11 cellular contexts compared by ENCODE assay signal in genomic region chr22:25749420-25750169, GRCh38. TPM values are rescaled to one million over a fixed set of nuclear protein-coding genes. Genes with fewer than 3 reads are reported as not detected.
A peak's percentile ranks its signal among the peaks of the same experiment; 100 is the strongest.
DNase-seq lines count a peak whose midpoint lies in the region; ATAC-seq, FAIRE-seq and TF ChIP-seq lines count a peak whose summit lies in the region.
"Had no signal": no experiment of that assay in that cellular context is flagged by ENCODE, and none has a peak within 500 bp of the region (broad histone marks: within the 10 kb centered on the region; RNA-seq: fewer than 3 reads in every experiment).

No MANE protein-coding gene starts in this region.

- DNase-seq in HepG2 (ENCODE audit: low spot score) (no peak), right lobe of liver (no peak), astrocyte (ENCODE audit: low read depth) (peak; percentile 16), stomach (no peak), G401 (ENCODE audit: low spot score) (no peak), putamen (ENCODE audit: low spot score) (no peak)
- DNase-seq: amniotic stem cell had no signal

- no peak for FAIRE-seq in HepG2 (lab: Jason Lieb, UNC)
- FAIRE-seq in astrocyte (lab: Jason Lieb, UNC), result no peak

- H3K4me3 Mint-ChIP-seq in astrocyte (ENCODE audit: unreplicated experiment), result no peak overlapping the region
- H3K4me3 Mint-ChIP-seq: neural progenitor cell had no signal

- H3K4me1 ChIP-seq in HepG2 (ENCODE audit: insufficient read depth, low read length) (peaks cover 37% of the 10 kb centered on the region), right lobe of liver (no peaks in the 10 kb centered on the region), astrocyte (ENCODE audit: insufficient read depth, low read length) (peaks cover 22% of the 10 kb centered on the region), stomach (peaks cover 0 to 18% (median 0%) of the 10 kb centered on the region in 4 donors)
- H3K4me1 ChIP-seq: neural progenitor cell had no signal

- TF ChIP-seq RAD21 in HepG2 (CRISPR knock-in tag; IDR thresholded peaks at IDR 0.05), result no peak

- POLR2A ChIA-PET in HepG2 (lab: Yijun Ruan, JAX), result no interaction called here

- H3K27ac Mint-ChIP-seq in astrocyte (ENCODE audit: unreplicated experiment), result no peak overlapping the region
- H3K27ac Mint-ChIP-seq: neural progenitor cell had no signal

- H3K27me3 Mint-ChIP-seq in astrocyte (ENCODE audit: low read depth, unreplicated experiment), result peaks cover 4% of the 10 kb centered on the region

- 62% methylated on average over 7 of the region's 10 CpGs for WGBS in HepG2 (ENCODE audit: low lambda C conversion rate)
- WGBS in right lobe of liver (ENCODE audit: insufficient coverage, low coverage, low lambda C conversion rate, missing lambda C conversion rate), result 52% methylated on average over 6 of the region's 10 CpGs
- 64 to 75% (median 69%) methylated on average over 10 of the region's 10 CpGs for WGBS in stomach, 5 donors

- no peaks in the 10 kb centered on the region; a peak in 2 of 5 replicates for H3K27me3 ChIP-seq in HepG2 (ENCODE audit: control insufficient read depth in 1 of 2, insufficient read depth in 2 of 2, low read length in 2 of 2)
- H3K27me3 ChIP-seq in right lobe of liver, result no peaks in the 10 kb centered on the region
- no peaks in the 10 kb centered on the region for H3K27me3 ChIP-seq in astrocyte (ENCODE audit: insufficient read depth, low read length)
- H3K27me3 ChIP-seq in stomach, result no peaks in the 10 kb centered on the region
- H3K27me3 ChIP-seq: neural progenitor cell had no signal

- H3K4me3 ChIP-seq in HepG2 (replicated peaks in 1 of 3; ENCODE audit: insufficient read depth in 1 of 3, low read depth in 2 of 3, low read length in 3 of 3) (no peak overlapping the region), right lobe of liver (no peak overlapping the region), astrocyte (ENCODE audit: insufficient read depth, low read depth, low read length) (no peak overlapping the region), stomach (no peak overlapping the region)
- H3K4me3 ChIP-seq: neural progenitor cell had no signal

- H3K4me1 Mint-ChIP-seq in astrocyte (ENCODE audit: low read depth, unreplicated experiment), result peaks cover 14% of the 10 kb centered on the region

- in situ Hi-C loops in HepG2 (cut with HindIII; ENCODE audit: extremely low pct_ligation_motif_present, low pct_unique_long_range_greater_than_20kb), result no loop called here
- in situ Hi-C loops in G401 (cut with HindIII; ENCODE audit: low sequenced_read_pairs), result no loop called here

- H3K36me3 ChIP-seq in HepG2 (replicated peaks in 1 of 2; ENCODE audit: control insufficient read depth in 1 of 2, insufficient read depth in 2 of 2, low read length in 2 of 2) (no peaks in the 10 kb centered on the region), right lobe of liver (no peaks in the 10 kb centered on the region), astrocyte (ENCODE audit: insufficient read depth, low read length) (no peaks in the 10 kb centered on the region), stomach (no peaks in the 10 kb centered on the region)
- H3K36me3 ChIP-seq: neural progenitor cell had no signal

- H3K9me3 Mint-ChIP-seq in astrocyte (ENCODE audit: unreplicated experiment), result peaks cover 4% of the 10 kb centered on the region
- H3K9me3 Mint-ChIP-seq: neural progenitor cell had no signal

- H3K9me3 ChIP-seq in HepG2 (ENCODE audit: low read length) (no peaks in the 10 kb centered on the region), right lobe of liver (no peaks in the 10 kb centered on the region), astrocyte (ENCODE audit: insufficient read depth, low read depth, low read length) (no peaks in the 10 kb centered on the region), stomach (no peaks in the 10 kb centered on the region)

- TF ChIP-seq CTCF in HepG2 (CRISPR knock-in tag; IDR thresholded peaks at IDR 0.05) (no peak), right lobe of liver (IDR thresholded peaks at IDR 0.05) (no peak), astrocyte (IDR thresholded peaks at IDR 0.05; ENCODE audit: insufficient read depth, low read depth, low read length) (no peak), stomach (IDR thresholded peaks at IDR 0.05) (no peak)

- H3K79me2 ChIP-seq in HepG2 (ENCODE audit: insufficient read depth, low read length), result no peaks in the 10 kb centered on the region
- H3K79me2 ChIP-seq in astrocyte (ENCODE audit: insufficient read depth, low read length), result no peaks in the 10 kb centered on the region

- BruUV-seq in HepG2 (replicated peaks; lab: Mats Ljungman, UMichigan), result no TSS peak

- TF ChIP-seq POLR2A in HepG2 (IDR thresholded peaks at IDR 0.05; ENCODE audit: insufficient read depth in 1 of 2, low read depth in 2 of 2, low read length in 2 of 2), result no peak
- TF ChIP-seq POLR2A in right lobe of liver (IDR thresholded peaks at IDR 0.05), result no peak
- no peak for TF ChIP-seq POLR2A in stomach (IDR thresholded peaks at IDR 0.05)

- peak overlapping the region; percentile 15 for H3K4me2 ChIP-seq in HepG2 (ENCODE audit: low read depth, low read length)
- no peak overlapping the region for H3K4me2 ChIP-seq in astrocyte (ENCODE audit: low read length)
- H3K4me2 ChIP-seq: neural progenitor cell had no signal

- ATAC-seq in HepG2, result no peak
- no peak for ATAC-seq in right lobe of liver
- ATAC-seq in HG03095 (IDR thresholded peaks at IDR 0.05; ENCODE audit: unreplicated experiment), result peak; percentile 75
- no peak for ATAC-seq in esophagus mucosa

- H4K20me1 ChIP-seq in HepG2 (ENCODE audit: insufficient read depth, low read length) (no peaks in the 10 kb centered on the region), astrocyte (ENCODE audit: insufficient read depth, low read length) (no peaks in the 10 kb centered on the region)

- no peaks in the 10 kb centered on the region for H3K36me3 Mint-ChIP-seq in astrocyte (ENCODE audit: low read depth, unreplicated experiment)
- H3K36me3 Mint-ChIP-seq: neural progenitor cell had no signal

- intact Hi-C loops in HepG2 (cut with micrococcal nuclease; ENCODE audit: unreplicated experiment), result no loop called here
- intact Hi-C loops in right lobe of liver (cut with DNase I), result no loop called here
- intact Hi-C loops in stomach (cut with DNase I; ENCODE audit: low total_unique reads), result no loop called here

- H2AFZ ChIP-seq in HepG2 (ENCODE audit: low read length), result no peak overlapping the region
- H2AFZ ChIP-seq in astrocyte (ENCODE audit: low read depth, low read length), result no peak overlapping the region
- H2AFZ ChIP-seq: neural progenitor cell had no signal

- no peak overlapping the region for H3K9ac ChIP-seq in HepG2 (ENCODE audit: insufficient read depth, low read depth, low read length)
- no peak overlapping the region for H3K9ac ChIP-seq in astrocyte (ENCODE audit: low read length)
- H3K9ac ChIP-seq: neural progenitor cell had no signal

- TF ChIP-seq EP300 in HepG2 (IDR thresholded peaks at IDR 0.05; ENCODE audit: low read depth in 2 of 2, low read length in 2 of 2), result no peak
- TF ChIP-seq EP300 in HepG2 (CRISPR knock-in tag; IDR thresholded peaks at IDR 0.05; ENCODE audit: borderline replicate concordance), result no peak
- TF ChIP-seq EP300 in stomach (IDR thresholded peaks at IDR 0.05), result no peak

- CTCF ChIA-PET in HepG2 (lab: Yijun Ruan, JAX; ENCODE audit: low intra/inter-chr PET ratio, low total read pairs), result no interaction called here

- H3K27ac ChIP-seq in HepG2 (ENCODE audit: extremely low read length, insufficient read depth, low read length) (no peak overlapping the region), right lobe of liver (no peak overlapping the region), astrocyte (ENCODE audit: low read depth, low read length) (no peak overlapping the region), stomach (peak overlapping the region in 3 of 5 donors; percentile 33 to 54 (median 40))
- H3K27ac ChIP-seq: C4-2B, neural progenitor cell had no signal

TF ChIP-seq in HepG2, 621 proteins besides CTCF, POLR2A, EP300 and RAD21 (continues in another document):
- no peak for TF ChIP-seq MYNN (CRISPR knock-in tag; IDR thresholded peaks at IDR 0.05; ENCODE audit: low read depth)

RNA-seq across cellular contexts. Expression of gene MYO18B, which starts 7.6 kb away (rescaled TPM):
- 0.04 TPM in 1 of 2 replicates, not detected in the other for total RNA-seq in HepG2 (2016; rRNA removed; fragmentation: Illumina TruSeq; extraction: Trizol)
- not detected in 2 replicates for total RNA-seq in HepG2 (2016; cell fraction: cytosol; rRNA removed; fragmentation: Illumina TruSeq; extraction: Trizol; ENCODE audit: low read depth)
- total RNA-seq in HepG2 (2016; cell fraction: insoluble cytoplasmic fraction; rRNA removed; fragmentation: Illumina TruSeq; extraction: Trizol), result 0.04 TPM in 1 of 2 replicates, not detected in the other
- 0.17 TPM in 1 of 2 replicates, not detected in the other for total RNA-seq in HepG2 (2016; cell fraction: membrane; rRNA removed; fragmentation: Illumina TruSeq; extraction: Trizol)
- total RNA-seq in HepG2 (2016; cell fraction: nucleus; rRNA removed; fragmentation: Illumina TruSeq; extraction: Trizol), result 0.06 TPM in 1 of 2 replicates, not detected in the other
- 0.01 and 0.22 TPM in 2 replicates for polyA plus RNA-seq in HepG2 (2011; rRNA removed)
- 0.01 and 0.06 TPM in 2 replicates for polyA plus RNA-seq in HepG2 (2011; cell fraction: cytosol; rRNA removed)
- polyA plus RNA-seq in HepG2 (2011; cell fraction: nucleus; rRNA removed), result 0.32 and 0.33 TPM in 2 replicates
- polyA plus RNA-seq in HepG2 (2012), result 0.07 and 0.23 TPM in 2 replicates
- not detected in 2 replicates for polyA plus RNA-seq in HepG2 (2016; cell fraction: cytosol; fragmentation: Illumina TruSeq; extraction: Trizol; ENCODE audit: low read depth)
- polyA plus RNA-seq in HepG2 (2016; cell fraction: insoluble cytoplasmic fraction; fragmentation: Illumina TruSeq; extraction: Trizol; ENCODE audit: low read depth), result 0.03 TPM in 1 of 2 replicates, not detected in the other
- not detected in 2 replicates for polyA plus RNA-seq in HepG2 (2016; cell fraction: membrane; fragmentation: Illumina TruSeq; extraction: Trizol; ENCODE audit: low read depth)
- not detected in 2 replicates for polyA plus RNA-seq in HepG2 (2016; cell fraction: nucleus; fragmentation: Illumina TruSeq; extraction: Trizol; ENCODE audit: insufficient read depth, low read depth)
- 0.05 and 0.08 TPM in 2 replicates for polyA minus RNA-seq in HepG2 (2011; rRNA and poly(A)+ RNA removed; ENCODE audit: low replicate concordance)
- polyA minus RNA-seq in HepG2 (2011; cell fraction: cytosol; rRNA and poly(A)+ RNA removed), result not detected in 2 replicates
- polyA minus RNA-seq in HepG2 (2011; cell fraction: nucleus; rRNA and poly(A)+ RNA removed), result 0.13 and 0.99 TPM in 2 replicates
- total RNA-seq in right lobe of liver, result under 1 TPM in 5 of 6 experiments, not detected in 1; 0.04 to 0.56 (median 0.07) TPM
- 0.07 TPM in 2 replicates for total RNA-seq in astrocyte
- total RNA-seq in stomach, result 1 to 10 TPM in 2 of 5 donors, under 1 TPM in 2, not detected in 1; 0.58 to 7.6 (median 1.2) TPM
- polyA plus RNA-seq in stomach, result 1 to 10 TPM in 1 of 3 donors, under 1 TPM in 2; 0.31 to 3.1 (median 0.75) TPM
- total RNA-seq in esophagus mucosa, result 0.16 TPM
- total RNA-seq in G401 (2014; rRNA removed; shearing (Covaris generic)), result not detected in 2 replicates

Comparison
In these comparisons a context has a peak if more than half of its experiments do, and no peak if none do; other contexts are left out.
1. H3K27ac ChIP-seq: peak in stomach (3 of 5); none in HepG2 (single experiment), right lobe of liver (0 of 3) and astrocyte (single experiment).